Comparison of ENCODE assay signal across 8 cellular contexts in the genomic region with DNA sequence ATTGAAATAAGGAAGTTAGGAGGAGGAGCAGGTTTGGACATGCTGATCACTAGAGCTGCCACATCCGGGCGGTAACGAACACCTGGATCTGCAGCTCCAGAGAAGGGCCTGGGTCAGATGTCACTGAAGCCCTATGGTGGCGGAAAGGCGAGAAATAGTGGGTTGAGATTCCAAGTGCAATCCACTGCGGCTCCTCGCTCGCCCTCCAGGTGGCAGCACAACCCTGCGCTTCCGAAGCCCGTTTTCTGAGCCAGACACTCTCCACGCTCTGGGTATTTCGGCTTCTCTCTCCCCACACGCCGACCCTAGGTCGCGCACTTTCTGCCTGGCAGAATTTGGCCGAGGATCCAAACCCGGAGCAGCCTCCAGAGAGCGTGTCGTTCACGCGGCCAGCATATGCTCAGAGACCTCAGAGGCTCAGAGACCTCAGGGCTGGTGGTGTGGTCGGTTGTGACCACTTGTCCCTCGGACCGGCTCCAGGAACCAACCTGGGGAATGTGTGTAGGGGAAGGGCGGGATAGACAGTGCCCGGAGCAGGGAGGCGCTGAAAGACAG. TPM values are rescaled to one million over a fixed set of nuclear protein-coding genes. Genes with fewer than 3 reads are reported as not detected.
DNase-seq lines count a peak whose midpoint lies in the region; ATAC-seq and TF ChIP-seq lines count a peak whose summit lies in the region.

No MANE protein-coding gene starts in this region.

- ATAC-seq in HG03439 (IDR thresholded peaks at IDR 0.05; ENCODE audit: unreplicated experiment) (peak; percentile 60), lower lobe of right lung (peak; percentile 88 to 93)

- H3K27ac ChIP-seq in lower lobe of right lung: peak overlapping the region; percentile 70

- H3K9me3 ChIP-seq in lower lobe of right lung: no peaks in the 10 kb centered on the region

- H3K4me1 ChIP-seq in lower lobe of right lung: peaks cover 27% of the 10 kb centered on the region

- H3K27me3 ChIP-seq in lower lobe of right lung (ENCODE audit: low read depth): peaks cover 12% of the 10 kb centered on the region

- peak overlapping the region; percentile 52 for H3K4me3 ChIP-seq in lower lobe of right lung

- peak; percentile 49 to 63 for DNase-seq in NCI-H2081 (lab: John Stamatoyannopoulos, UW)
- no peak for DNase-seq in NCI-H2081 treated with DMSO at 0.1 percent for 48 hours (lab: John Stamatoyannopoulos, UW)
- peak; percentile 95 for DNase-seq in NCI-H82 (lab: John Stamatoyannopoulos, UW)
- DNase-seq in activated CD8-positive, alpha-beta memory T cell treated with anti-CD3 and anti-CD28 coated beads for 1 hour (ENCODE audit: extremely low read depth in 1 of 2, low read depth in 1 of 2): peak; percentile 68 to 73
- peak; percentile 74 for DNase-seq in effector CD4-positive, alpha-beta T cell
- DNase-seq in lower lobe of right lung: peak; percentile 86
- peak; percentile 67 to 85 (median 78) for DNase-seq in stimulated activated CD4-positive, alpha-beta T cell treated with anti-CD3 and anti-CD28 coated beads, TNF-alpha, amount 100 ng/mL, for 24 hours (ENCODE audit: low read depth in 3 of 3)

- H3K36me3 ChIP-seq in lower lobe of right lung: no peaks in the 10 kb centered on the region

- intact Hi-C loops in lower lobe of right lung (cut with DNase I): no loop called here

- peak; percentile 96 for TF ChIP-seq CTCF in lower lobe of right lung (IDR thresholded peaks at IDR 0.05)

RNA-seq across cellular contexts. Expression of gene SLC2A4, which starts 0.9 kb away (rescaled TPM):
- 1.1 TPM for total RNA-seq in lower lobe of right lung

RNA-seq across cellular contexts. Expression of gene YBX2, which starts 13.8 kb away (rescaled TPM):
- 0.41 TPM for total RNA-seq in lower lobe of right lung

RNA-seq across cellular contexts. Expression of gene CLDN7, which starts 18.3 kb away (rescaled TPM):
- total RNA-seq in lower lobe of right lung: 98.7 TPM

RNA-seq across cellular contexts. Expression of gene EIF5A, which starts 26.8 kb away (rescaled TPM):
- total RNA-seq in lower lobe of right lung: 216 TPM

RNA-seq across cellular contexts. Expression of gene ELP5, which starts 28.6 kb away (rescaled TPM):
- total RNA-seq in lower lobe of right lung: 33.2 TPM
